ENCODE assay signal across 8 cellular contexts in the genomic region with DNA sequence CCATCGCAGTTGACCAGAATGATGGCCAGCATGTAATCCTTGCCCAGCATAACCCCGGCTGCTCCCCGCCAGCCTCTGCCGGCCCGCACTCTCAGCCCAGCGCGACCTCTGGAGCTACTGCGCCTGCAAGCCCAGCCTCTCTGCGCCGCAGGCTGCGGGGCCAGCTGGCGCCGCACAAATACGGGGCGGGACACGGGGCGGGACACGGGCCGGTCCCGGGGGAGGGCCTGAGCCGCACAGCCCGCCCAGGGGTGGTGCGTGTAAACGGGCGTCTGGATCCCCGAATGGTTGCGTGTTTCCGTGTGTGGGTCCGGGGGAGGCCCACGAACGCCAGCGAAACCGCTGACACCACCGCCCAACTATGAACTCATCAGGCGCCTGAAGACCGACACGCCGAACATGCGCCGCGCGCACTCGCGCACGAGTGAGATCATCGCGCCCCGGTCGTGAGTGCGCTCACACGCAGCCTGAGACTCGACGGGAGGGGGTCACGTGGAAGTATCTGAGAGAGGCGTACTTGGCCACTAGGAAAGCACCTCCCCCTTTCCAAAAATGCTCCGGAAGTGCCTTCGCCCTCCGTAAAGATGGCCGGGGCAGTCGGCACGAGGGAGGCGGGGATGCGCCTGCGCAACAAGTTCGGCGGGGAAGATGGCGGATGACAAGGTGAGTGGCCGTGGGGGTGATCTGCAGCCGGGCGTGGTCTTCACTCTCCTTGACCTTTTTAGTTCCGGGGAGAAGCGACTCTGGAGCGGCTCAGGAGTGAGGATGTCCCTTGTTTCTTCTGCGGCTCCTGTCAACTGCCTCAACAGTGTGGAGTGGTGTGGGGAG. TPM values are rescaled to one million over a fixed set of nuclear protein-coding genes. Genes with fewer than 3 reads are reported as not detected.
DNase-seq lines count a peak whose midpoint lies in the region; ATAC-seq and TF ChIP-seq lines count a peak whose summit lies in the region.

A gene with protein sequence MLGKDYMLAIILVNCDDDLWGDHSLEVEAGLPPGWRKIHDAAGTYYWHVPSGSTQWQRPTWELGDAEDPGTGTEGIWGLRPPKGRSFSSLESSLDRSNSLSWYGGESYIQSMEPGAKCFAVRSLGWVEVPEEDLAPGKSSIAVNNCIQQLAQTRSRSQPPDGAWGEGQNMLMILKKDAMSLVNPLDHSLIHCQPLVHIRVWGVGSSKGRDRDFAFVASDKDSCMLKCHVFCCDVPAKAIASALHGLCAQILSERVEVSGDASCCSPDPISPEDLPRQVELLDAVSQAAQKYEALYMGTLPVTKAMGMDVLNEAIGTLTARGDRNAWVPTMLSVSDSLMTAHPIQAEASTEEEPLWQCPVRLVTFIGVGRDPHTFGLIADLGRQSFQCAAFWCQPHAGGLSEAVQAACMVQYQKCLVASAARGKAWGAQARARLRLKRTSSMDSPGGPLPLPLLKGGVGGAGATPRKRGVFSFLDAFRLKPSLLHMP (minus strand): TSS at position 403 of the 828 bp plus-strand sequence. CDS start 353 bp downstream, at position 50.
A gene with protein sequence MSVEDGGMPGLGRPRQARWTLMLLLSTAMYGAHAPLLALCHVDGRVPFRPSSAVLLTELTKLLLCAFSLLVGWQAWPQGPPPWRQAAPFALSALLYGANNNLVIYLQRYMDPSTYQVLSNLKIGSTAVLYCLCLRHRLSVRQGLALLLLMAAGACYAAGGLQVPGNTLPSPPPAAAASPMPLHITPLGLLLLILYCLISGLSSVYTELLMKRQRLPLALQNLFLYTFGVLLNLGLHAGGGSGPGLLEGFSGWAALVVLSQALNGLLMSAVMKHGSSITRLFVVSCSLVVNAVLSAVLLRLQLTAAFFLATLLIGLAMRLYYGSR (plus strand): TSS at position 633 of the 828 bp plus-strand sequence. CDS start 2,342 bp downstream, outside the sequence.

- no peak for TF ChIP-seq CTCF in fibroblast of pulmonary artery (IDR thresholded peaks at IDR 0.05; ENCODE audit: low read length, missing control alignments)

- H3K9me3 Mint-ChIP-seq in natural killer cell treated with Interleukin-12 subunit alpha and Interleukin-12 subunit beta and Interleukin-15 and Interleukin-18, amount 100 ng/mL, for 72 hours = no peaks in the 10 kb centered on the region

- H3K4me1 Mint-ChIP-seq in natural killer cell treated with Interleukin-12 subunit alpha and Interleukin-12 subunit beta and Interleukin-15 and Interleukin-18, amount 100 ng/mL, for 72 hours (ENCODE audit: low read depth in 2 of 2) = peaks cover 44 to 45% of the 10 kb centered on the region in 2 donors

- H3K36me3 Mint-ChIP-seq in natural killer cell treated with Interleukin-12 subunit alpha and Interleukin-12 subunit beta and Interleukin-15 and Interleukin-18, amount 100 ng/mL, for 72 hours = peaks cover 5% of the 10 kb centered on the region

- H3K27me3 Mint-ChIP-seq in natural killer cell treated with Interleukin-12 subunit alpha and Interleukin-12 subunit beta and Interleukin-15 and Interleukin-18, amount 100 ng/mL, for 72 hours = no peaks in the 10 kb centered on the region

- DNase-seq in EH (ENCODE audit: low read depth) = peak; percentile 99
- DNase-seq in H4 (ENCODE audit: low spot score) = peak; percentile 98
- peak; percentile 98 for DNase-seq in M059J (ENCODE audit: low read depth)
- peak; percentile 98 to 99 for DNase-seq in SHP77 (lab: John Stamatoyannopoulos, UW)
- DNase-seq in activated effector memory CD4-positive, alpha-beta T cell treated with Interleukin-2 at 50 U/mL for 16 hours = peak; percentile 97
- DNase-seq in fibroblast of pulmonary artery (ENCODE audit: low read depth) = peak; percentile 99
- peak; percentile 98 for DNase-seq in natural killer cell treated with Interleukin-12 subunit alpha and Interleukin-12 subunit beta and Interleukin-15 and Interleukin-18, amount 100 ng/mL, for 72 hours (ENCODE audit: low spot score)
- DNase-seq in stimulated activated naive CD8-positive, alpha-beta T cell treated with anti-CD3 and anti-CD28 coated beads, Interleukin-15, Interleukin-2, amounts not matched to agents 100 U/mL and 50 U/mL, for 24 hours = peak; percentile 95

- peak within 1 kb of the TSS; percentile 88 to 96 for H3K27ac Mint-ChIP-seq in natural killer cell treated with Interleukin-12 subunit alpha and Interleukin-12 subunit beta and Interleukin-15 and Interleukin-18, amount 100 ng/mL, for 72 hours

- H3K4me3 ChIP-seq in fibroblast of pulmonary artery (replicated peaks; ENCODE audit: low read depth, low read length) = peak within 1 kb of the TSS; percentile 95

- peak; percentile 95 for ATAC-seq in natural killer cell treated with Interleukin-12 subunit alpha and Interleukin-12 subunit beta and Interleukin-15 and Interleukin-18, amount 100 ng/mL, for 72 hours
- ATAC-seq in stimulated activated naive CD8-positive, alpha-beta T cell treated with anti-CD3 and anti-CD28 coated beads, Interleukin-15, Interleukin-2, amounts not matched to agents 100 U/mL and 50 U/mL, for 24 hours = peak; percentile 91

- peak within 1 kb of the TSS; percentile 94 for H3K4me3 Mint-ChIP-seq in natural killer cell treated with Interleukin-12 subunit alpha and Interleukin-12 subunit beta and Interleukin-15 and Interleukin-18, amount 100 ng/mL, for 72 hours

RNA-seq across cellular contexts. Expression of the first gene that starts in this region (rescaled TPM):
- 2.8 and 9.3 TPM in 2 replicates for total RNA-seq in H4 (2014; rRNA removed; shearing (Covaris generic))
- 0.54 and 3.4 TPM in 2 replicates for total RNA-seq in M059J (2014; rRNA removed; shearing (Covaris generic))
- total RNA-seq in natural killer cell treated with Interleukin-12 subunit alpha and Interleukin-12 subunit beta and Interleukin-15 and Interleukin-18, amount 100 ng/mL, for 72 hours = 10 to 100 TPM; 12.8 to 25.8 TPM

RNA-seq across cellular contexts. Expression of the second gene that starts in this region (rescaled TPM):
- 22.2 and 39.9 TPM in 2 replicates for total RNA-seq in H4 (2014; rRNA removed; shearing (Covaris generic))
- total RNA-seq in M059J (2014; rRNA removed; shearing (Covaris generic)) = 29.4 and 33.5 TPM in 2 replicates
- 10 to 100 TPM; 73.8 to 97.3 TPM for total RNA-seq in natural killer cell treated with Interleukin-12 subunit alpha and Interleukin-12 subunit beta and Interleukin-15 and Interleukin-18, amount 100 ng/mL, for 72 hours

Comparison
In these comparisons a context has a peak if more than half of its experiments do, and no peak if none do; other contexts are left out.
1. Peak in every context shown above with its lines: DNase-seq, ATAC-seq and H3K4me3 ChIP-seq.